Comparison of ENCODE assay signal across 8 cellular contexts in the genomic region with DNA sequence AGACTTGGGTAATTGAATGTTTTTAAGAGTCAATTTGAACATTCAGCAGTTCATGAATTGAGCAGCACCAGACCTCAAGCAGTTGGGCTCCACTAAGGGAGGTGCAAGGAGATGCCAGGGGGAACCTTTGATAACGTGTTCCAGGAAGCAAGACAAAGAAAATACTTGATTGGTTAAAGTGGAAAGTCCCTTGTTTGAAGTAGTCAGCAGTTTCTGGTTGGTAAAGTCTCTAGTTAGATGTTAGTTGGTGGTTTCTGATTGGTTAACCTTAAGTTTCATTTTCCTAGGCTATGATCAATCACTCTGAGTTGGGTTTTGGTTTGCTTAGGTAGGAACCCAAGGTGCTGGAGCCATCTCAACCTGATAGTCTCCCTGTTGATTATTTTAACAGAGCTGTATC. TPM values are rescaled to one million over a fixed set of nuclear protein-coding genes. Genes with fewer than 3 reads are reported as not detected.
DNase-seq lines count a peak whose midpoint lies in the region; ATAC-seq lines count a peak whose summit lies in the region.

No MANE protein-coding gene starts in this region.

- peaks cover 28% of the 10 kb centered on the region for H3K4me1 Mint-ChIP-seq in T-helper 17 cell
- peaks cover 26% of the 10 kb centered on the region for H3K4me1 Mint-ChIP-seq in stimulated activated naive CD8-positive, alpha-beta T cell treated with anti-CD3 and anti-CD28 coated beads, Interleukin-15, amount 100 ng/mL, for 72 hours

- DNase-seq in activated gamma-delta T cell treated with Interleukin-2 at 50 U/mL for 16 hours (peak; percentile 11), activated gamma-delta T cell (lab: John Stamatoyannopoulos, UW) (no peak), T-helper 17 cell (peak in 2 of 3 donors; percentile 30 to 35), hypothalamus (lab: John Stamatoyannopoulos, UW) (no peak), NCI-H2081 treated with DMSO at 0.1 percent for 48 hours (lab: John Stamatoyannopoulos, UW) (no peak)
- peak; percentile 80 for DNase-seq in central memory CD4-positive, alpha-beta T cell
- DNase-seq in stimulated activated naive CD8-positive, alpha-beta T cell treated with anti-CD3 and anti-CD28 coated beads, Interleukin-15, amount 100 ng/mL, for 72 hours: peak; percentile 23 to 65

- H3K9me3 ChIP-seq in T-helper 17 cell (ENCODE audit: control insufficient read depth, low read length, poor library complexity, severe bottlenecking): no peaks in the 10 kb centered on the region

- no peaks in the 10 kb centered on the region for H3K27me3 Mint-ChIP-seq in T-helper 17 cell
- H3K27me3 Mint-ChIP-seq in stimulated activated naive CD8-positive, alpha-beta T cell treated with anti-CD3 and anti-CD28 coated beads, Interleukin-15, amount 100 ng/mL, for 72 hours: no peaks in the 10 kb centered on the region

- ATAC-seq in T-helper 17 cell: peak; percentile 85
- ATAC-seq in stimulated activated naive CD8-positive, alpha-beta T cell treated with anti-CD3 and anti-CD28 coated beads, Interleukin-15, amount 100 ng/mL, for 72 hours: peak; percentile 89
- ATAC-seq in GM19328 (IDR thresholded peaks at IDR 0.05; ENCODE audit: unreplicated experiment): no peak

- H3K4me3 Mint-ChIP-seq in T-helper 17 cell: peak overlapping the region; percentile 76
- peak overlapping the region; percentile 49 to 70 for H3K4me3 Mint-ChIP-seq in stimulated activated naive CD8-positive, alpha-beta T cell treated with anti-CD3 and anti-CD28 coated beads, Interleukin-15, amount 100 ng/mL, for 72 hours

- peak overlapping the region; percentile 95 for H3K27ac Mint-ChIP-seq in T-helper 17 cell
- H3K27ac Mint-ChIP-seq in stimulated activated naive CD8-positive, alpha-beta T cell treated with anti-CD3 and anti-CD28 coated beads, Interleukin-15, amount 100 ng/mL, for 72 hours: peak overlapping the region; percentile 80 to 94

- H3K9me3 Mint-ChIP-seq in stimulated activated naive CD8-positive, alpha-beta T cell treated with anti-CD3 and anti-CD28 coated beads, Interleukin-15, amount 100 ng/mL, for 72 hours: no peaks in the 10 kb centered on the region

- H3K36me3 Mint-ChIP-seq in T-helper 17 cell (ENCODE audit: low read depth): peaks cover 2% of the 10 kb centered on the region

RNA-seq across cellular contexts. Expression of a gene that starts 4.0 kb away (rescaled TPM):
- 10 to 100 TPM; 15.5 to 28.3 TPM for total RNA-seq in T-helper 17 cell

Comparison
In these comparisons a context has a peak if more than half of its experiments do, and no peak if none do; other contexts are left out.
1. DNase-seq: peak in activated gamma-delta T cell treated with Interleukin-2 at 50 U/mL for 16 hours (single experiment), T-helper 17 cell (2 of 3), central memory CD4-positive, alpha-beta T cell (single experiment) and stimulated activated naive CD8-positive, alpha-beta T cell treated with anti-CD3 and anti-CD28 coated beads, Interleukin-15, amount 100 ng/mL, for 72 hours (2 of 2); none in activated gamma-delta T cell (single experiment), hypothalamus (0 of 51) and NCI-H2081 treated with DMSO at 0.1 percent for 48 hours (single experiment).